11 cellular contexts compared by ENCODE assay signal in the genomic region with DNA sequence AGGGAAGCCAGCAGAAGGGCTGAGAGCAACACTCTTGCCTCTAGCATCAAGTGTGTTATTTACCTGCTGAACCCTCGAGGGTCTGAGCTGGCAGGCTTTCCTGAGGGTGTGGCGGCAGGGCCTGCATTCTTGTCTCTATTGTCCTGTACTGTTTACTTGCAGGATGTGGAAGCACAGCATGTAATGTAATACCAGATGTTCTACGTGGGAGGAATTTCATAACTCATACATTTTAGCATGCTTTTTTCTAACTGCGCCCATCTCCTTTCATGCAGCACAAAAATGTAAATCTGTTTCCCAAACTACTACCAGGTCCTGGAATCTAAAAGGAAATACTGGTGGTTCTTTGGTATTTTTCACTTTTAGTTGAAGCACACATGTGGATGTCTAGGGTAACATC.
DNase-seq lines count a peak whose midpoint lies in the region; ATAC-seq and TF ChIP-seq lines count a peak whose summit lies in the region.
"Had no signal": no experiment of that assay in that cellular context is flagged by ENCODE, and none has a peak within 500 bp of the region (broad histone marks: within the 10 kb centered on the region; RNA-seq: fewer than 3 reads in every experiment).

No MANE protein-coding gene starts in this region.

- peak overlapping the region; percentile 68 for H3K27ac ChIP-seq in PC-9
- H3K27ac ChIP-seq: neutrophil had no signal

- CTCF ChIA-PET in PC-9 (lab: Charles Lee) = interaction anchor here (1.2 kb wide), 1 partner anchor 151 kb away, joined by 5 read pairs; no protein-coding TSS in a partner anchor

- H3K36me3 Mint-ChIP-seq in stimulated activated effector memory CD8-positive, alpha-beta T cell treated with anti-CD3 and anti-CD28 coated beads, Interleukin-12 subunit alpha, Interleukin-12 subunit beta, amount 100 ng/mL, for 72 hours = peaks cover 26% of the 10 kb centered on the region
- peaks cover 11 to 67% (median 38%) of the 10 kb centered on the region in 3 donors for H3K36me3 Mint-ChIP-seq in naive thymus-derived CD8-positive, alpha-beta T cell

- no peaks in the 10 kb centered on the region for H3K27me3 ChIP-seq in PC-9 (ENCODE audit: insufficient read depth, low read depth)
- H3K27me3 ChIP-seq: neutrophil had no signal

- H3K9me3 Mint-ChIP-seq in stimulated activated effector memory CD8-positive, alpha-beta T cell treated with anti-CD3 and anti-CD28 coated beads, Interleukin-12 subunit alpha, Interleukin-12 subunit beta, amount 100 ng/mL, for 72 hours = no peaks in the 10 kb centered on the region
- H3K9me3 Mint-ChIP-seq in naive thymus-derived CD8-positive, alpha-beta T cell = no peaks in the 10 kb centered on the region

- H2AFZ ChIP-seq in PC-9 = no peak overlapping the region

- BruUV-seq in PC-9 (replicated peaks; lab: Mats Ljungman, UMichigan) = no TSS peak

- POLR2A ChIA-PET in PC-9 (lab: Charles Lee; ENCODE audit: unreplicated experiment) = interaction anchor here (0.7 to 1.0 kb wide), 2 partner anchors 93 to 152 kb away, joined by 3 to 4 read pairs; no protein-coding TSS in a partner anchor
- POLR2A ChIA-PET in naive thymus-derived CD8-positive, alpha-beta T cell (lab: Charles Lee) = no interaction called here

- H3K27me3 Mint-ChIP-seq in naive thymus-derived CD8-positive, alpha-beta T cell = no peaks in the 10 kb centered on the region

- no peak overlapping the region for H3K4me3 Mint-ChIP-seq in stimulated activated effector memory CD8-positive, alpha-beta T cell treated with anti-CD3 and anti-CD28 coated beads, Interleukin-12 subunit alpha, Interleukin-12 subunit beta, amount 100 ng/mL, for 72 hours
- no peak overlapping the region for H3K4me3 Mint-ChIP-seq in naive thymus-derived CD8-positive, alpha-beta T cell

- no peak for ATAC-seq in stimulated activated effector memory CD8-positive, alpha-beta T cell treated with anti-CD3 and anti-CD28 coated beads, Interleukin-12 subunit alpha, Interleukin-12 subunit beta, amount 100 ng/mL, for 72 hours
- ATAC-seq in GM21381 (IDR thresholded peaks at IDR 0.05; ENCODE audit: unreplicated experiment) = no peak
- ATAC-seq in naive thymus-derived CD8-positive, alpha-beta T cell = no peak
- ATAC-seq: HCT116 had no signal

- H3K9me3 ChIP-seq in PC-9 (ENCODE audit: insufficient read depth, low read depth) = no peaks in the 10 kb centered on the region
- H3K9me3 ChIP-seq: neutrophil had no signal

- H3K4me1 Mint-ChIP-seq in stimulated activated effector memory CD8-positive, alpha-beta T cell treated with anti-CD3 and anti-CD28 coated beads, Interleukin-12 subunit alpha, Interleukin-12 subunit beta, amount 100 ng/mL, for 72 hours = no peaks in the 10 kb centered on the region
- peaks cover 0 to 2% (median 0%) of the 10 kb centered on the region in 4 donors for H3K4me1 Mint-ChIP-seq in naive thymus-derived CD8-positive, alpha-beta T cell

- no peaks in the 10 kb centered on the region for H3K9me2 ChIP-seq in PC-9 (ENCODE audit: insufficient read depth)

- H3F3A ChIP-seq in PC-9 (ENCODE audit: insufficient read depth, low read depth) = peaks cover 24% of the 10 kb centered on the region

- H3K27ac Mint-ChIP-seq in stimulated activated effector memory CD8-positive, alpha-beta T cell treated with anti-CD3 and anti-CD28 coated beads, Interleukin-12 subunit alpha, Interleukin-12 subunit beta, amount 100 ng/mL, for 72 hours = peak overlapping the region; percentile 0
- H3K27ac Mint-ChIP-seq in naive thymus-derived CD8-positive, alpha-beta T cell = no peak overlapping the region

- DNase-seq in H4 (ENCODE audit: low spot score) (peak; percentile 9), PC-9 (peak; percentile 84 to 91), fibroblast of villous mesenchyme (ENCODE audit: low read depth) (peak; percentile 93), OCI-M2 (lab: John Stamatoyannopoulos, UW; ENCODE audit: unreplicated experiment) (no peak), GM20000 (ENCODE audit: low spot score) (no peak)
- no peak for DNase-seq in stimulated activated effector memory CD8-positive, alpha-beta T cell treated with anti-CD3 and anti-CD28 coated beads, Interleukin-12 subunit alpha, Interleukin-12 subunit beta, amount 100 ng/mL, for 72 hours (ENCODE audit: low spot score in 2 of 2)
- DNase-seq in naive thymus-derived CD8-positive, alpha-beta T cell = no peak
- DNase-seq: stimulated activated CD8-positive, alpha-beta memory T cell treated with anti-CD3 and anti-CD28 coated beads, Interleukin-4, amount 100 ng/mL, for 48 hours had no signal

- no peaks in the 10 kb centered on the region for H3K36me3 ChIP-seq in PC-9 (ENCODE audit: low read depth)
- H3K36me3 ChIP-seq: neutrophil had no signal

- H3K79me2 ChIP-seq in PC-9 (ENCODE audit: low read depth) = no peaks in the 10 kb centered on the region

- H3K4me1 ChIP-seq in PC-9 (replicated peaks; ENCODE audit: insufficient read depth) = peaks cover 47% of the 10 kb centered on the region

- TF ChIP-seq CTCF in PC-9 (conservative IDR thresholded peaks at IDR 0.05) = no peak
- TF ChIP-seq CTCF in fibroblast of villous mesenchyme (IDR thresholded peaks at IDR 0.05; ENCODE audit: insufficient read depth, low read depth, low read length) = no peak
- no peak for TF ChIP-seq CTCF in GM20000 (IDR thresholded peaks at IDR 0.05; ENCODE audit: extremely low read depth, missing control alignments)

- no peaks in the 10 kb centered on the region for H4K20me1 ChIP-seq in PC-9 (ENCODE audit: insufficient read depth)

- peak overlapping the region; percentile 55 for H3K4me2 ChIP-seq in PC-9

- H3K4me3 ChIP-seq in PC-9 = no peak overlapping the region
- no peak overlapping the region for H3K4me3 ChIP-seq in fibroblast of villous mesenchyme (ENCODE audit: low read depth, low read length)

- intact Hi-C loops in PC-9 (cut with micrococcal nuclease; ENCODE audit: unreplicated experiment) = loop anchor here (1.0 to 10.0 kb wide), 3 partner anchors 38 to 154 kb away; a partner anchor contains a TSS

Comparison
In these comparisons a context has a peak if more than half of its experiments do, and no peak if none do; other contexts are left out.
1. DNase-seq: peak in H4 (single experiment), PC-9 (2 of 2) and fibroblast of villous mesenchyme (single experiment); none in stimulated activated effector memory CD8-positive, alpha-beta T cell treated with anti-CD3 and anti-CD28 coated beads, Interleukin-12 subunit alpha, Interleukin-12 subunit beta, amount 100 ng/mL, for 72 hours (0 of 2), OCI-M2 (single experiment), GM20000 (single experiment) and naive thymus-derived CD8-positive, alpha-beta T cell (0 of 10).